8 cellular contexts compared by ENCODE assay signal in the genomic region with DNA sequence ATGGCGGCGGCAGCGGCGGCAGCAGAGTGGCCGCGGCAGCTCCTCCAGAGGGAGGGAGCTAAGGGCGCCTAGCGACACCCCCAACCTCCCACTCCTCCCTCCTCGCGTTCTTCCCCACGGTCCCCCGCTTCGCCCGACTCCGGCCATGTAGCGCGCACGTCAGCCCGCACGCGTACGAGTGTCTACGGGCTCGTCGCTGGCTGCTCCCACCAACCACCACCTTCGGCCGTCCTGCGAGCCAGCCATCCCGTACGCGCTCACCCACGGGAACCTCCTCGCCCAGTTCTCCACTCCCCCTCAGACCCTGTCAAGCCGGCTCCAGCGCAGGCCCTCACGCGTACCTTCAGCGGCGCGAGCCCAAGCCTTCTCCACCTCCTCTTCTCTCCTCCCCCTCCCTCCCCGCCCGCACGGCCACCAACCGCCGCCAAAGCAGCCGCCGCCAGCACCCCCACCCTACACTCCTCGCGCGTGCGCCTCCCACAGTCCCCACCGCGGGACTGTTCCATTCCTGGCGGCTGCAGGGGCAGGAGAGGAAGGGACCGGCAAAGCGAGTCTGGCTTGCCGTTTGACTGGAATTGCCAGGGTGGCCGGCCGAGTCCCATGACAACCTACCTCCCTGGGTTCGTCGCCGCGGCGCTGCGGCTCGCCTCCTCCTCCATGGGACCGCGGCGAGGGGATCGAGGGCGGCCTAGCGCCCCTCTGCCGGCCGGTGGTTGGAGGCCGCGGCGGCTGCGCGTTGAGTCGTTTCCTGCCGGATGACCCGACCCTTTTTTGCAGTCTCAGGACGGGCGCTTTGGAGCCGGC. TPM values are rescaled to one million over a fixed set of nuclear protein-coding genes. Genes with fewer than 3 reads are reported as not detected.
DNase-seq lines count a peak whose midpoint lies in the region; ATAC-seq and TF ChIP-seq lines count a peak whose summit lies in the region.

TSS of gene DAP3 (plus strand) at position 774 of the 804 bp plus-strand sequence. CDS start 20,689 bp downstream, outside the sequence.
TSS of gene YY1AP1 (minus strand) at position 457 of the 804 bp plus-strand sequence. CDS start 8,338 bp downstream, outside the sequence.

- H3K36me3 ChIP-seq in Karpas-422 (ENCODE audit: insufficient read depth, low read length), result peaks cover 35% of the 10 kb centered on the region
- peaks cover 0 to 16% (median 7%) of the 10 kb centered on the region in 4 donors for H3K36me3 ChIP-seq in esophagus muscularis mucosa

- H3K9me2 ChIP-seq in Karpas-422 (replicated peaks; ENCODE audit: insufficient read depth, low read length), result no peaks in the 10 kb centered on the region

- peak; percentile 72 for ATAC-seq in GM21825 (IDR thresholded peaks at IDR 0.05; ENCODE audit: unreplicated experiment)
- peak; percentile 90 to 91 for ATAC-seq in activated T-cell treated with anti-CD3 and anti-CD28 coated beads, Interleukin-2, amount 50 U/mL, for 72 hours (replicated peaks in 1 of 2)

- H3K36me3 Mint-ChIP-seq in activated T-cell treated with anti-CD3 and anti-CD28 coated beads, Interleukin-2, amount 50 U/mL, for 72 hours (ENCODE audit: insufficient read depth in 2 of 2), result peaks cover 7 to 38% of the 10 kb centered on the region in 2 donors

- H3K4me3 ChIP-seq in Karpas-422 (ENCODE audit: low read length) (peak within 1 kb of the TSS; percentile 95), esophagus muscularis mucosa (peak within 1 kb of the TSS; percentile 75 to 96 (median 84))

- H3K27ac ChIP-seq in Karpas-422 (ENCODE audit: low read length), result peak within 1 kb of the TSS; percentile 82
- peak within 1 kb of the TSS; percentile 93 to 97 (median 95) for H3K27ac ChIP-seq in esophagus muscularis mucosa (replicated peaks in 1 of 4)

- H3K27me3 ChIP-seq in Karpas-422 (ENCODE audit: low read length) (no peaks in the 10 kb centered on the region), esophagus muscularis mucosa (no peaks in the 10 kb centered on the region)

- peak in 2 of 3 experiments; percentile 11 to 21 for TF ChIP-seq CTCF in esophagus muscularis mucosa (IDR thresholded peaks at IDR 0.05)

- no peak for TF ChIP-seq EP300 in esophagus muscularis mucosa (IDR thresholded peaks at IDR 0.05)

- H3K27me3 Mint-ChIP-seq in activated T-cell treated with anti-CD3 and anti-CD28 coated beads, Interleukin-2, amount 50 U/mL, for 72 hours (ENCODE audit: low read depth), result no peaks in the 10 kb centered on the region

- H3K27ac Mint-ChIP-seq in activated T-cell treated with anti-CD3 and anti-CD28 coated beads, Interleukin-2, amount 50 U/mL, for 72 hours, result peak within 1 kb of the TSS; percentile 95

- peak within 1 kb of the TSS; percentile 92 to 95 for H3K4me3 Mint-ChIP-seq in activated T-cell treated with anti-CD3 and anti-CD28 coated beads, Interleukin-2, amount 50 U/mL, for 72 hours

- H3K4me1 Mint-ChIP-seq in activated T-cell treated with anti-CD3 and anti-CD28 coated beads, Interleukin-2, amount 50 U/mL, for 72 hours (ENCODE audit: low read depth), result peaks cover 75% of the 10 kb centered on the region

- WGBS in esophagus muscularis mucosa, result under 1% methylated on average over 48 of the region's 85 CpGs

- H3K9me3 ChIP-seq in Karpas-422 (ENCODE audit: low read length), result no peaks in the 10 kb centered on the region
- H3K9me3 ChIP-seq in esophagus muscularis mucosa, result no peaks in the 10 kb centered on the region

- no peaks in the 10 kb centered on the region for H3K9me3 Mint-ChIP-seq in activated T-cell treated with anti-CD3 and anti-CD28 coated beads, Interleukin-2, amount 50 U/mL, for 72 hours

- TF ChIP-seq POLR2A in esophagus muscularis mucosa (IDR thresholded peaks at IDR 0.05; ENCODE audit: low read depth), result peak; percentile 79

- H3K4me2 ChIP-seq in Karpas-422 (ENCODE audit: low read depth, low read length, poor library complexity, severe bottlenecking), result peak within 1 kb of the TSS; percentile 77

- peak within 1 kb of the TSS; percentile 98 for H2AFZ ChIP-seq in Karpas-422 (ENCODE audit: low read length)

- DNase-seq in DMS79 treated with DMSO at 0.1 percent for 48 hours (lab: John Stamatoyannopoulos, UW) (peak; percentile 84), Karpas-422 (peak; percentile 95), RKO (ENCODE audit: low spot score) (peak; percentile 86), esophagus muscularis mucosa (ENCODE audit: extremely low spot score) (peak; percentile 96), myocyte (ENCODE audit: low read depth) (peak; percentile 95)
- DNase-seq in activated T-cell treated with anti-CD3 and anti-CD28 coated beads, Interleukin-2, amount 50 U/mL, for 72 hours, result peak; percentile 92 to 93
- DNase-seq in stimulated activated CD8-positive, alpha-beta memory T cell treated with anti-CD3 and anti-CD28 coated beads, Interleukin-7, amount 100 ng/mL, for 24 hours (ENCODE audit: low read depth), result peak; percentile 80

- peak within 1 kb of the TSS; percentile 99 for H3K9ac ChIP-seq in Karpas-422 (ENCODE audit: low read length)

- H3K79me2 ChIP-seq in Karpas-422 (ENCODE audit: low read length), result peaks cover 95% of the 10 kb centered on the region

- intact Hi-C loops in esophagus muscularis mucosa (cut with DNase I), result no loop called here

- no peaks in the 10 kb centered on the region; the same call in 1 of the 2 replicates for H4K20me1 ChIP-seq in Karpas-422 (ENCODE audit: insufficient read depth, low read depth, low read length)

- H3K4me1 ChIP-seq in Karpas-422 (ENCODE audit: low read length), result peaks cover 27% of the 10 kb centered on the region
- H3K4me1 ChIP-seq in esophagus muscularis mucosa, result peaks cover 47 to 52% (median 51%) of the 10 kb centered on the region in 4 donors

RNA-seq across cellular contexts. Expression of gene DAP3, which starts in this region (rescaled TPM):
- total RNA-seq in Karpas-422 (2014; rRNA removed; shearing (Covaris generic); ENCODE audit: low replicate concordance), result 102 and 107 TPM in 2 replicates
- 100 to 1,000 TPM; 123 to 135 TPM for total RNA-seq in activated T-cell treated with anti-CD3 and anti-CD28 coated beads, Interleukin-2, amount 50 U/mL, for 72 hours
- total RNA-seq in esophagus muscularis mucosa (100 to 1,000 TPM in 1 of 4 donors, 10 to 100 TPM in 3; 73.5 to 131 (median 87.9) TPM), myocyte (80.0 and 122 TPM in 2 replicates)
- polyA plus RNA-seq in myocyte (2012), result 87.9 TPM

RNA-seq across cellular contexts. Expression of gene YY1AP1, which starts in this region (rescaled TPM):
- total RNA-seq in Karpas-422 (2014; rRNA removed; shearing (Covaris generic); ENCODE audit: low replicate concordance), result 54.4 and 67.0 TPM in 2 replicates
- total RNA-seq in activated T-cell treated with anti-CD3 and anti-CD28 coated beads, Interleukin-2, amount 50 U/mL, for 72 hours, result 10 to 100 TPM; 94.5 to 98.9 TPM
- total RNA-seq in esophagus muscularis mucosa (100 to 1,000 TPM; 136 to 164 (median 144) TPM), myocyte (34.5 and 45.7 TPM in 2 replicates)
- polyA plus RNA-seq in myocyte (2012), result 34.9 TPM

Comparison
In these comparisons a context has a peak if more than half of its experiments do, and no peak if none do; other contexts are left out.
1. Peak in every context shown above with its lines: DNase-seq, ATAC-seq, H3K4me3 ChIP-seq and H3K27ac ChIP-seq.